ENCODE assay signal across 1 cellular context in the genomic region with DNA sequence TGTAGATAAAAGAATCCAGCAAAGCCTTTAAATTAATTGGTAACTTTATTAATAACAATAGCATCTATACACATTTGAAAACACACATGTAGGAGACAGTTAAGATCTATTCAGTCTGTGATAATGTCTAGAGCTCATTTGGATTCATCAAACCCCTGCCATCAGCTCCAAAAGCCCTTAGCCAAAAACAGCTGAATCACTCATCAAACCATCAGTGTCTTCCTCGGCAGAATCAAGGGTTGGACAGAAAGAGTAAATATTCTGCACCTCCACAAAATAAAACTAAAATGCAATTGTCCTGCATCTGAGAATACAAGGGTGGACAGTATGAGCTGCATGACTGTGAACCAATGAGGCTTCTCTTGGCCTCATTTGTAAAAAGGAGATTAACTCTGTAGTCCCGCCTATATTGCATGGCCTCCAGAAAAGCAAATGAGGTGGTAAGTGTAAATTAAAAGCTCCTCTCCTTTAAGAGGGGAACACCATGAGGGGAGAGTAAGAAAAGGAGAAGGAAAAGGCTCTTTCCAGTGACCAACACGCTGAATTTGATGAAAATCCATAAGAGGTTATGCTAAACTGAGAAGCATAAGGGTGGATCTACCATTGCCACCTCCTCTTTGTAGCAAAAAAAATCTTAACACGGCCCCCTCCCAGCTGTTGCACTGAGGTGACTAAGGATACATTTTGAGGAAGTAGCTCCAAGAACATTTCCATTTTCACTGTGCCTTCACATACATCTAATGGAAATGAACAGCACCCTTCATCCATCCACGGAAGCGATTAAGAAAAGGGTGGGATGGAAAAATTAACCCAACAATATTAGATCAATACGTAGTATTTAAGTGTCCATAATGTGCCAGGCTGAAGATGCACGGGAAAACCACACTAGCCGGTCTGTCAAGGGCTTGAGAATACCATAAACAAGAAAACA.
A peak's percentile ranks its signal among the peaks of the same experiment; 100 is the strongest.
TF ChIP-seq lines count a peak whose summit lies in the region.

No MANE protein-coding gene starts in this region.

TF ChIP-seq in GM12878, 131 proteins besides CTCF, POLR2A, EP300 and RAD21 (continued from another document):
- TF ChIP-seq, protein P1, sequence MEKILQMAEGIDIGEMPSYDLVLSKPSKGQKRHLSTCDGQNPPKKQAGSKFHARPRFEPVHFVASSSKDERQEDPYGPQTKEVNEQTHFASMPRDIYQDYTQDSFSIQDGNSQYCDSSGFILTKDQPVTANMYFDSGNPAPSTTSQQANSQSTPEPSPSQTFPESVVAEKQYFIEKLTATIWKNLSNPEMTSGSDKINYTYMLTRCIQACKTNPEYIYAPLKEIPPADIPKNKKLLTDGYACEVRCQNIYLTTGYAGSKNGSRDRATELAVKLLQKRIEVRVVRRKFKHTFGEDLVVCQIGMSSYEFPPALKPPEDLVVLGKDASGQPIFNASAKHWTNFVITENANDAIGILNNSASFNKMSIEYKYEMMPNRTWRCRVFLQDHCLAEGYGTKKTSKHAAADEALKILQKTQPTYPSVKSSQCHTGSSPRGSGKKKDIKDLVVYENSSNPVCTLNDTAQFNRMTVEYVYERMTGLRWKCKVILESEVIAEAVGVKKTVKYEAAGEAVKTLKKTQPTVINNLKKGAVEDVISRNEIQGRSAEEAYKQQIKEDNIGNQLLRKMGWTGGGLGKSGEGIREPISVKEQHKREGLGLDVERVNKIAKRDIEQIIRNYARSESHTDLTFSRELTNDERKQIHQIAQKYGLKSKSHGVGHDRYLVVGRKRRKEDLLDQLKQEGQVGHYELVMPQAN (conservative IDR thresholded peaks at IDR 0.05) = no peak; the same call in 1 of the 2 replicates
- TF ChIP-seq SP1 (IDR thresholded peaks at IDR 0.05; ENCODE audit: low read depth, low read length) (no peak), NR2F1 (conservative IDR thresholded peaks at IDR 0.05) (no peak), BACH1 (IDR thresholded peaks at IDR 0.05; ENCODE audit: borderline replicate concordance) (no peak), SREBF2 (IDR thresholded peaks at IDR 0.05; ENCODE audit: low read length) (no peak), GATAD2B (conservative IDR thresholded peaks at IDR 0.05; ENCODE audit: low read depth) (no peak; the same call in 1 of the 2 replicates), MTA3 (IDR thresholded peaks at IDR 0.05; ENCODE audit: borderline replicate concordance, low read length) (no peak), NFIC (IDR thresholded peaks at IDR 0.05; ENCODE audit: low read depth, low read length) (no peak), ZNF207 (IDR thresholded peaks at IDR 0.05; ENCODE audit: borderline replicate concordance) (no peak), ZBED1 (IDR thresholded peaks at IDR 0.05; ENCODE audit: borderline replicate concordance) (no peak), CHD2 (IDR thresholded peaks at IDR 0.05; ENCODE audit: borderline replicate concordance, low read depth, low read length) (no peak), LARP7 (IDR thresholded peaks at IDR 0.05) (no peak)
- TF ChIP-seq, protein P2, sequence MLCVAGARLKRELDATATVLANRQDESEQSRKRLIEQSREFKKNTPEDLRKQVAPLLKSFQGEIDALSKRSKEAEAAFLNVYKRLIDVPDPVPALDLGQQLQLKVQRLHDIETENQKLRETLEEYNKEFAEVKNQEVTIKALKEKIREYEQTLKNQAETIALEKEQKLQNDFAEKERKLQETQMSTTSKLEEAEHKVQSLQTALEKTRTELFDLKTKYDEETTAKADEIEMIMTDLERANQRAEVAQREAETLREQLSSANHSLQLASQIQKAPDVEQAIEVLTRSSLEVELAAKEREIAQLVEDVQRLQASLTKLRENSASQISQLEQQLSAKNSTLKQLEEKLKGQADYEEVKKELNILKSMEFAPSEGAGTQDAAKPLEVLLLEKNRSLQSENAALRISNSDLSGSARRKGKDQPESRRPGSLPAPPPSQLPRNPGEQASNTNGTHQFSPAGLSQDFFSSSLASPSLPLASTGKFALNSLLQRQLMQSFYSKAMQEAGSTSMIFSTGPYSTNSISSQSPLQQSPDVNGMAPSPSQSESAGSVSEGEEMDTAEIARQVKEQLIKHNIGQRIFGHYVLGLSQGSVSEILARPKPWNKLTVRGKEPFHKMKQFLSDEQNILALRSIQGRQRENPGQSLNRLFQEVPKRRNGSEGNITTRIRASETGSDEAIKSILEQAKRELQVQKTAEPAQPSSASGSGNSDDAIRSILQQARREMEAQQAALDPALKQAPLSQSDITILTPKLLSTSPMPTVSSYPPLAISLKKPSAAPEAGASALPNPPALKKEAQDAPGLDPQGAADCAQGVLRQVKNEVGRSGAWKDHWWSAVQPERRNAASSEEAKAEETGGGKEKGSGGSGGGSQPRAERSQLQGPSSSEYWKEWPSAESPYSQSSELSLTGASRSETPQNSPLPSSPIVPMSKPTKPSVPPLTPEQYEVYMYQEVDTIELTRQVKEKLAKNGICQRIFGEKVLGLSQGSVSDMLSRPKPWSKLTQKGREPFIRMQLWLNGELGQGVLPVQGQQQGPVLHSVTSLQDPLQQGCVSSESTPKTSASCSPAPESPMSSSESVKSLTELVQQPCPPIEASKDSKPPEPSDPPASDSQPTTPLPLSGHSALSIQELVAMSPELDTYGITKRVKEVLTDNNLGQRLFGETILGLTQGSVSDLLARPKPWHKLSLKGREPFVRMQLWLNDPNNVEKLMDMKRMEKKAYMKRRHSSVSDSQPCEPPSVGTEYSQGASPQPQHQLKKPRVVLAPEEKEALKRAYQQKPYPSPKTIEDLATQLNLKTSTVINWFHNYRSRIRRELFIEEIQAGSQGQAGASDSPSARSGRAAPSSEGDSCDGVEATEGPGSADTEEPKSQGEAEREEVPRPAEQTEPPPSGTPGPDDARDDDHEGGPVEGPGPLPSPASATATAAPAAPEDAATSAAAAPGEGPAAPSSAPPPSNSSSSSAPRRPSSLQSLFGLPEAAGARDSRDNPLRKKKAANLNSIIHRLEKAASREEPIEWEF (IDR thresholded peaks at IDR 0.05; ENCODE audit: insufficient replicate concordance, low read depth, low read length) = peak; percentile 22
- TF ChIP-seq, protein P3, sequence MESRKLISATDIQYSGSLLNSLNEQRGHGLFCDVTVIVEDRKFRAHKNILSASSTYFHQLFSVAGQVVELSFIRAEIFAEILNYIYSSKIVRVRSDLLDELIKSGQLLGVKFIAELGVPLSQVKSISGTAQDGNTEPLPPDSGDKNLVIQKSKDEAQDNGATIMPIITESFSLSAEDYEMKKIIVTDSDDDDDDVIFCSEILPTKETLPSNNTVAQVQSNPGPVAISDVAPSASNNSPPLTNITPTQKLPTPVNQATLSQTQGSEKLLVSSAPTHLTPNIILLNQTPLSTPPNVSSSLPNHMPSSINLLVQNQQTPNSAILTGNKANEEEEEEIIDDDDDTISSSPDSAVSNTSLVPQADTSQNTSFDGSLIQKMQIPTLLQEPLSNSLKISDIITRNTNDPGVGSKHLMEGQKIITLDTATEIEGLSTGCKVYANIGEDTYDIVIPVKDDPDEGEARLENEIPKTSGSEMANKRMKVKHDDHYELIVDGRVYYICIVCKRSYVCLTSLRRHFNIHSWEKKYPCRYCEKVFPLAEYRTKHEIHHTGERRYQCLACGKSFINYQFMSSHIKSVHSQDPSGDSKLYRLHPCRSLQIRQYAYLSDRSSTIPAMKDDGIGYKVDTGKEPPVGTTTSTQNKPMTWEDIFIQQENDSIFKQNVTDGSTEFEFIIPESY (IDR thresholded peaks at IDR 0.05) = no peak
- TF ChIP-seq, protein P4, sequence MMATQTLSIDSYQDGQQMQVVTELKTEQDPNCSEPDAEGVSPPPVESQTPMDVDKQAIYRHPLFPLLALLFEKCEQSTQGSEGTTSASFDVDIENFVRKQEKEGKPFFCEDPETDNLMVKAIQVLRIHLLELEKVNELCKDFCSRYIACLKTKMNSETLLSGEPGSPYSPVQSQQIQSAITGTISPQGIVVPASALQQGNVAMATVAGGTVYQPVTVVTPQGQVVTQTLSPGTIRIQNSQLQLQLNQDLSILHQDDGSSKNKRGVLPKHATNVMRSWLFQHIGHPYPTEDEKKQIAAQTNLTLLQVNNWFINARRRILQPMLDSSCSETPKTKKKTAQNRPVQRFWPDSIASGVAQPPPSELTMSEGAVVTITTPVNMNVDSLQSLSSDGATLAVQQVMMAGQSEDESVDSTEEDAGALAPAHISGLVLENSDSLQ (IDR thresholded peaks at IDR 0.05) = peak; percentile 93
- TF ChIP-seq, protein P5, sequence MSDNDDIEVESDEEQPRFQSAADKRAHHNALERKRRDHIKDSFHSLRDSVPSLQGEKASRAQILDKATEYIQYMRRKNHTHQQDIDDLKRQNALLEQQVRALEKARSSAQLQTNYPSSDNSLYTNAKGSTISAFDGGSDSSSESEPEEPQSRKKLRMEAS (IDR thresholded peaks at IDR 0.05; ENCODE audit: low read depth, low read length) = no peak
- TF ChIP-seq, protein P6, sequence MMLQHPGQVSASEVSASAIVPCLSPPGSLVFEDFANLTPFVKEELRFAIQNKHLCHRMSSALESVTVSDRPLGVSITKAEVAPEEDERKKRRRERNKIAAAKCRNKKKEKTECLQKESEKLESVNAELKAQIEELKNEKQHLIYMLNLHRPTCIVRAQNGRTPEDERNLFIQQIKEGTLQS (IDR thresholded peaks at IDR 0.05; ENCODE audit: borderline replicate concordance, extremely low read depth, low read depth, low read length) = no peak
